Comparison of ENCODE assay signal across 1 cellular context in genomic region chr12:1646908-1647669, GRCh38.
TF ChIP-seq lines count a peak whose summit lies in the region.

No MANE protein-coding gene starts in this region.

TF ChIP-seq in HepG2, 621 proteins besides CTCF, POLR2A, EP300 and RAD21:
- TF ChIP-seq, protein P1, sequence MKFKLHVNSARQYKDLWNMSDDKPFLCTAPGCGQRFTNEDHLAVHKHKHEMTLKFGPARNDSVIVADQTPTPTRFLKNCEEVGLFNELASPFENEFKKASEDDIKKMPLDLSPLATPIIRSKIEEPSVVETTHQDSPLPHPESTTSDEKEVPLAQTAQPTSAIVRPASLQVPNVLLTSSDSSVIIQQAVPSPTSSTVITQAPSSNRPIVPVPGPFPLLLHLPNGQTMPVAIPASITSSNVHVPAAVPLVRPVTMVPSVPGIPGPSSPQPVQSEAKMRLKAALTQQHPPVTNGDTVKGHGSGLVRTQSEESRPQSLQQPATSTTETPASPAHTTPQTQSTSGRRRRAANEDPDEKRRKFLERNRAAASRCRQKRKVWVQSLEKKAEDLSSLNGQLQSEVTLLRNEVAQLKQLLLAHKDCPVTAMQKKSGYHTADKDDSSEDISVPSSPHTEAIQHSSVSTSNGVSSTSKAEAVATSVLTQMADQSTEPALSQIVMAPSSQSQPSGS (CRISPR knock-in tag; IDR thresholded peaks at IDR 0.05), result no peak
- TF ChIP-seq ZSCAN30 (CRISPR knock-in tag; IDR thresholded peaks at IDR 0.05), result no peak
- no peak for TF ChIP-seq ZNF788 (CRISPR knock-in tag; IDR thresholded peaks at IDR 0.05; ENCODE audit: borderline replicate concordance)
- 0 out of 2 replicates have a peak, but pooled peaks have one; percentile 20 for TF ChIP-seq ZNF263 (CRISPR knock-in tag; IDR thresholded peaks at IDR 0.05)
- TF ChIP-seq KDM1A (CRISPR knock-in tag; IDR thresholded peaks at IDR 0.05), result no peak
- TF ChIP-seq, protein P2, sequence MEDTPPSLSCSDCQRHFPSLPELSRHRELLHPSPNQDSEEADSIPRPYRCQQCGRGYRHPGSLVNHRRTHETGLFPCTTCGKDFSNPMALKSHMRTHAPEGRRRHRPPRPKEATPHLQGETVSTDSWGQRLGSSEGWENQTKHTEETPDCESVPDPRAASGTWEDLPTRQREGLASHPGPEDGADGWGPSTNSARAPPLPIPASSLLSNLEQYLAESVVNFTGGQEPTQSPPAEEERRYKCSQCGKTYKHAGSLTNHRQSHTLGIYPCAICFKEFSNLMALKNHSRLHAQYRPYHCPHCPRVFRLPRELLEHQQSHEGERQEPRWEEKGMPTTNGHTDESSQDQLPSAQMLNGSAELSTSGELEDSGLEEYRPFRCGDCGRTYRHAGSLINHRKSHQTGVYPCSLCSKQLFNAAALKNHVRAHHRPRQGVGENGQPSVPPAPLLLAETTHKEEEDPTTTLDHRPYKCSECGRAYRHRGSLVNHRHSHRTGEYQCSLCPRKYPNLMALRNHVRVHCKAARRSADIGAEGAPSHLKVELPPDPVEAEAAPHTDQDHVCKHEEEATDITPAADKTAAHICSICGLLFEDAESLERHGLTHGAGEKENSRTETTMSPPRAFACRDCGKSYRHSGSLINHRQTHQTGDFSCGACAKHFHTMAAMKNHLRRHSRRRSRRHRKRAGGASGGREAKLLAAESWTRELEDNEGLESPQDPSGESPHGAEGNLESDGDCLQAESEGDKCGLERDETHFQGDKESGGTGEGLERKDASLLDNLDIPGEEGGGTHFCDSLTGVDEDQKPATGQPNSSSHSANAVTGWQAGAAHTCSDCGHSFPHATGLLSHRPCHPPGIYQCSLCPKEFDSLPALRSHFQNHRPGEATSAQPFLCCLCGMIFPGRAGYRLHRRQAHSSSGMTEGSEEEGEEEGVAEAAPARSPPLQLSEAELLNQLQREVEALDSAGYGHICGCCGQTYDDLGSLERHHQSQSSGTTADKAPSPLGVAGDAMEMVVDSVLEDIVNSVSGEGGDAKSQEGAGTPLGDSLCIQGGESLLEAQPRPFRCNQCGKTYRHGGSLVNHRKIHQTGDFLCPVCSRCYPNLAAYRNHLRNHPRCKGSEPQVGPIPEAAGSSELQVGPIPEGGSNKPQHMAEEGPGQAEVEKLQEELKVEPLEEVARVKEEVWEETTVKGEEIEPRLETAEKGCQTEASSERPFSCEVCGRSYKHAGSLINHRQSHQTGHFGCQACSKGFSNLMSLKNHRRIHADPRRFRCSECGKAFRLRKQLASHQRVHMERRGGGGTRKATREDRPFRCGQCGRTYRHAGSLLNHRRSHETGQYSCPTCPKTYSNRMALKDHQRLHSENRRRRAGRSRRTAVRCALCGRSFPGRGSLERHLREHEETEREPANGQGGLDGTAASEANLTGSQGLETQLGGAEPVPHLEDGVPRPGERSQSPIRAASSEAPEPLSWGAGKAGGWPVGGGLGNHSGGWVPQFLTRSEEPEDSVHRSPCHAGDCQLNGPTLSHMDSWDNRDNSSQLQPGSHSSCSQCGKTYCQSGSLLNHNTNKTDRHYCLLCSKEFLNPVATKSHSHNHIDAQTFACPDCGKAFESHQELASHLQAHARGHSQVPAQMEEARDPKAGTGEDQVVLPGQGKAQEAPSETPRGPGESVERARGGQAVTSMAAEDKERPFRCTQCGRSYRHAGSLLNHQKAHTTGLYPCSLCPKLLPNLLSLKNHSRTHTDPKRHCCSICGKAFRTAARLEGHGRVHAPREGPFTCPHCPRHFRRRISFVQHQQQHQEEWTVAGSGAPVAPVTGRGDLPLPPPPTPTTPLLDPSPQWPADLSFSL (CRISPR knock-in tag; IDR thresholded peaks at IDR 0.05), result no peak
- TF ChIP-seq, protein P3, sequence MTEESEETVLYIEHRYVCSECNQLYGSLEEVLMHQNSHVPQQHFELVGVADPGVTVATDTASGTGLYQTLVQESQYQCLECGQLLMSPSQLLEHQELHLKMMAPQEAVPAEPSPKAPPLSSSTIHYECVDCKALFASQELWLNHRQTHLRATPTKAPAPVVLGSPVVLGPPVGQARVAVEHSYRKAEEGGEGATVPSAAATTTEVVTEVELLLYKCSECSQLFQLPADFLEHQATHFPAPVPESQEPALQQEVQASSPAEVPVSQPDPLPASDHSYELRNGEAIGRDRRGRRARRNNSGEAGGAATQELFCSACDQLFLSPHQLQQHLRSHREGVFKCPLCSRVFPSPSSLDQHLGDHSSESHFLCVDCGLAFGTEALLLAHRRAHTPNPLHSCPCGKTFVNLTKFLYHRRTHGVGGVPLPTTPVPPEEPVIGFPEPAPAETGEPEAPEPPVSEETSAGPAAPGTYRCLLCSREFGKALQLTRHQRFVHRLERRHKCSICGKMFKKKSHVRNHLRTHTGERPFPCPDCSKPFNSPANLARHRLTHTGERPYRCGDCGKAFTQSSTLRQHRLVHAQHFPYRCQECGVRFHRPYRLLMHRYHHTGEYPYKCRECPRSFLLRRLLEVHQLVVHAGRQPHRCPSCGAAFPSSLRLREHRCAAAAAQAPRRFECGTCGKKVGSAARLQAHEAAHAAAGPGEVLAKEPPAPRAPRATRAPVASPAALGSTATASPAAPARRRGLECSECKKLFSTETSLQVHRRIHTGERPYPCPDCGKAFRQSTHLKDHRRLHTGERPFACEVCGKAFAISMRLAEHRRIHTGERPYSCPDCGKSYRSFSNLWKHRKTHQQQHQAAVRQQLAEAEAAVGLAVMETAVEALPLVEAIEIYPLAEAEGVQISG (CRISPR knock-in tag; IDR thresholded peaks at IDR 0.05), result 0 out of 2 replicates have a peak, but pooled peaks have one; percentile 24
- TF ChIP-seq ZSCAN29 (CRISPR knock-in tag; conservative IDR thresholded peaks at IDR 0.05), result no peak
- TF ChIP-seq SNRNP70 (IDR thresholded peaks at IDR 0.05; ENCODE audit: low read depth, low read length), result no peak
- no peak for TF ChIP-seq ZNF382 (CRISPR knock-in tag; IDR thresholded peaks at IDR 0.05; ENCODE audit: borderline replicate concordance)
- TF ChIP-seq ARNT2 (CRISPR knock-in tag; IDR thresholded peaks at IDR 0.05; ENCODE audit: low read depth), result no peak
- TF ChIP-seq ARNTL (CRISPR knock-in tag; IDR thresholded peaks at IDR 0.05), result no peak
- TF ChIP-seq POLR2AphosphoS2 (IDR thresholded peaks at IDR 0.05; ENCODE audit: low read depth, low read length), result no peak
- TF ChIP-seq FOXP1 (IDR thresholded peaks at IDR 0.05), result no peak
- no peak for TF ChIP-seq FOXP1 (CRISPR knock-in tag; IDR thresholded peaks at IDR 0.05)
- TF ChIP-seq ZNF317 (CRISPR knock-in tag; IDR thresholded peaks at IDR 0.05), result no peak
- 0 out of 2 replicates have a peak, but pooled peaks have one; percentile 29 for TF ChIP-seq SALL1 (CRISPR knock-in tag; IDR thresholded peaks at IDR 0.05)
- 0 out of 2 replicates have a peak, but pooled peaks have one; percentile 6 for TF ChIP-seq SAP130 (CRISPR knock-in tag; IDR thresholded peaks at IDR 0.05; ENCODE audit: low read depth)
- no peak for TF ChIP-seq GFI1 (CRISPR knock-in tag; IDR thresholded peaks at IDR 0.05; ENCODE audit: borderline replicate concordance)
- no peak for TF ChIP-seq CENPT (CRISPR knock-in tag; IDR thresholded peaks at IDR 0.05; ENCODE audit: low read depth)
- TF ChIP-seq RELA (CRISPR knock-in tag; IDR thresholded peaks at IDR 0.05), result no peak
- TF ChIP-seq, protein P4, sequence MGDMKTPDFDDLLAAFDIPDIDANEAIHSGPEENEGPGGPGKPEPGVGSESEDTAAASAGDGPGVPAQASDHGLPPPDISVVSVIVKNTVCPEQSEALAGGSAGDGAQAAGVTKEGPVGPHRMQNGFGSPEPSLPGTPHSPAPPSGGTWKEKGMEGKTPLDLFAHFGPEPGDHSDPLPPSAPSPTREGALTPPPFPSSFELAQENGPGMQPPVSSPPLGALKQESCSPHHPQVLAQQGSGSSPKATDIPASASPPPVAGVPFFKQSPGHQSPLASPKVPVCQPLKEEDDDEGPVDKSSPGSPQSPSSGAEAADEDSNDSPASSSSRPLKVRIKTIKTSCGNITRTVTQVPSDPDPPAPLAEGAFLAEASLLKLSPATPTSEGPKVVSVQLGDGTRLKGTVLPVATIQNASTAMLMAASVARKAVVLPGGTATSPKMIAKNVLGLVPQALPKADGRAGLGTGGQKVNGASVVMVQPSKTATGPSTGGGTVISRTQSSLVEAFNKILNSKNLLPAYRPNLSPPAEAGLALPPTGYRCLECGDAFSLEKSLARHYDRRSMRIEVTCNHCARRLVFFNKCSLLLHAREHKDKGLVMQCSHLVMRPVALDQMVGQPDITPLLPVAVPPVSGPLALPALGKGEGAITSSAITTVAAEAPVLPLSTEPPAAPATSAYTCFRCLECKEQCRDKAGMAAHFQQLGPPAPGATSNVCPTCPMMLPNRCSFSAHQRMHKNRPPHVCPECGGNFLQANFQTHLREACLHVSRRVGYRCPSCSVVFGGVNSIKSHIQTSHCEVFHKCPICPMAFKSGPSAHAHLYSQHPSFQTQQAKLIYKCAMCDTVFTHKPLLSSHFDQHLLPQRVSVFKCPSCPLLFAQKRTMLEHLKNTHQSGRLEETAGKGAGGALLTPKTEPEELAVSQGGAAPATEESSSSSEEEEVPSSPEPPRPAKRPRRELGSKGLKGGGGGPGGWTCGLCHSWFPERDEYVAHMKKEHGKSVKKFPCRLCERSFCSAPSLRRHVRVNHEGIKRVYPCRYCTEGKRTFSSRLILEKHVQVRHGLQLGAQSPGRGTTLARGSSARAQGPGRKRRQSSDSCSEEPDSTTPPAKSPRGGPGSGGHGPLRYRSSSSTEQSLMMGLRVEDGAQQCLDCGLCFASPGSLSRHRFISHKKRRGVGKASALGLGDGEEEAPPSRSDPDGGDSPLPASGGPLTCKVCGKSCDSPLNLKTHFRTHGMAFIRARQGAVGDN (CRISPR knock-in tag; IDR thresholded peaks at IDR 0.05), result peak; percentile 22; the same call in 1 of the 2 replicates
- no peak for TF ChIP-seq KLF11 (CRISPR knock-in tag; IDR thresholded peaks at IDR 0.05)
- TF ChIP-seq ZNF333 (CRISPR knock-in tag; IDR thresholded peaks at IDR 0.05; ENCODE audit: borderline replicate concordance), result no peak
